ENCODE assay signal across 20 cellular contexts in genomic region chr10:64036306-64036930, GRCh38.
DNase-seq lines count a peak whose midpoint lies in the region; ATAC-seq and TF ChIP-seq lines count a peak whose summit lies in the region.
"Had no signal": no experiment of that assay in that cellular context is flagged by ENCODE, and none has a peak within 500 bp of the region (broad histone marks: within the 10 kb centered on the region; RNA-seq: fewer than 3 reads in every experiment).

No MANE protein-coding gene starts in this region.

- peak overlapping the region; percentile 24 for H2AFZ ChIP-seq in fibroblast of lung (ENCODE audit: low read length)

- no peaks in the 10 kb centered on the region for H3K36me3 ChIP-seq in adipocyte (ENCODE audit: control insufficient read depth, insufficient read depth, low read length, severe bottlenecking)
- H3K36me3 ChIP-seq in fibroblast of lung (ENCODE audit: control insufficient read depth, insufficient read depth, low read length) = no peaks in the 10 kb centered on the region
- H3K36me3 ChIP-seq: BE2C, prostate gland, tibial nerve had no signal

- no peaks in the 10 kb centered on the region for H4K20me1 ChIP-seq in fibroblast of lung (ENCODE audit: control insufficient read depth, extremely low read depth, insufficient read depth, low read length)

- no peak for ATAC-seq in GM18858 (IDR thresholded peaks at IDR 0.05; ENCODE audit: unreplicated experiment)
- ATAC-seq: effector memory CD8-positive, alpha-beta T cell had no signal

- no peak for TF ChIP-seq CTCF in fibroblast of lung (conservative IDR thresholded peaks at IDR 0.05 in 1 of 2, IDR thresholded peaks at IDR 0.05 in 1 of 2; ENCODE audit: low read depth in 1 of 2, low read length in 2 of 2)
- no peak for TF ChIP-seq CTCF in coronary artery (IDR thresholded peaks at IDR 0.05)

- H3K27ac ChIP-seq in fibroblast of lung (ENCODE audit: insufficient read depth, low read length) (no peak overlapping the region), coronary artery (no peak overlapping the region)
- H3K27ac ChIP-seq: prostate gland, tibial nerve had no signal

- DNase-seq in GM03348 (ENCODE audit: low spot score) = peak; percentile 20
- DNase-seq in adipocyte (ENCODE audit: low read depth) = peak; percentile 39
- peak in 1 of 2 donors; percentile 6 for DNase-seq in fibroblast of lung (ENCODE audit: low read depth in 2 of 2)
- peak; percentile 39 for DNase-seq in occipital lobe (lab: John Stamatoyannopoulos, UW)
- DNase-seq in HuH-7.5 (ENCODE audit: low spot score) = no peak
- no peak for DNase-seq in coronary artery (ENCODE audit: low spot score)
- no peak for DNase-seq in COLO668 (lab: John Stamatoyannopoulos, UW; ENCODE audit: unreplicated experiment)
- DNase-seq: activated CD4-positive, alpha-beta memory T cell treated with anti-CD3 and anti-CD28 coated beads for 36 hours; activated T-cell treated with anti-CD3 and anti-CD28 coated beads, Interleukin-2, amount 50 U/mL, for 24 hours; BE2C; DMS153; effector memory CD8-positive, alpha-beta T cell; foreskin fibroblast; left colon; MM.1S; NCI-H82; RPMI8226 had no signal

- H3K4me1 ChIP-seq in adipocyte (ENCODE audit: control insufficient read depth, insufficient read depth, low read length) (peaks cover 9% of the 10 kb centered on the region), fibroblast of lung (ENCODE audit: control insufficient read depth, extremely low read depth, insufficient read depth, low read length) (peaks cover 5% of the 10 kb centered on the region)
- H3K4me1 ChIP-seq: BE2C, prostate gland had no signal

- peaks cover 18% of the 10 kb centered on the region for H3K27me3 ChIP-seq in adipocyte (replicated peaks; ENCODE audit: control insufficient read depth, insufficient read depth, low read length)
- H3K27me3 ChIP-seq in fibroblast of lung (ENCODE audit: control insufficient read depth, insufficient read depth, low read length) = no peaks in the 10 kb centered on the region
- H3K27me3 ChIP-seq: BE2C had no signal

- H3K9me3 ChIP-seq in adipocyte (ENCODE audit: control insufficient read depth, low read length) = no peaks in the 10 kb centered on the region
- no peaks in the 10 kb centered on the region for H3K9me3 ChIP-seq in fibroblast of lung (ENCODE audit: control insufficient read depth, insufficient read depth, low read depth, low read length)
- H3K9me3 ChIP-seq: BE2C, prostate gland, tibial nerve had no signal

- H3K9ac ChIP-seq in adipocyte (ENCODE audit: low read length) (no peak overlapping the region), fibroblast of lung (ENCODE audit: insufficient read depth, low read length) (no peak overlapping the region)

- H3K4me2 ChIP-seq in fibroblast of lung (ENCODE audit: extremely low read depth, insufficient read depth, low read length) = peak overlapping the region; percentile 54

- H3K4me3 ChIP-seq in adipocyte (ENCODE audit: low read length) = no peak overlapping the region
- H3K4me3 ChIP-seq in fibroblast of lung (replicated peaks in 1 of 4; ENCODE audit: control extremely low read depth in 1 of 4, insufficient read depth in 1 of 4, low read depth in 3 of 4, low read length in 4 of 4) = no peak overlapping the region
- no peak overlapping the region for H3K4me3 ChIP-seq in coronary artery
- H3K4me3 ChIP-seq: prostate gland, tibial nerve had no signal

- no peaks in the 10 kb centered on the region for H3K79me2 ChIP-seq in fibroblast of lung (ENCODE audit: control insufficient read depth, insufficient read depth, low read length)

Comparison
In these comparisons a context has a peak if more than half of its experiments do, and no peak if none do; other contexts are left out.
1. DNase-seq: peak in GM03348 (single experiment), adipocyte (single experiment) and occipital lobe (single experiment); none in HuH-7.5 (single experiment), coronary artery (single experiment) and COLO668 (single experiment).